1 cellular context compared by ENCODE assay signal in the genomic region with DNA sequence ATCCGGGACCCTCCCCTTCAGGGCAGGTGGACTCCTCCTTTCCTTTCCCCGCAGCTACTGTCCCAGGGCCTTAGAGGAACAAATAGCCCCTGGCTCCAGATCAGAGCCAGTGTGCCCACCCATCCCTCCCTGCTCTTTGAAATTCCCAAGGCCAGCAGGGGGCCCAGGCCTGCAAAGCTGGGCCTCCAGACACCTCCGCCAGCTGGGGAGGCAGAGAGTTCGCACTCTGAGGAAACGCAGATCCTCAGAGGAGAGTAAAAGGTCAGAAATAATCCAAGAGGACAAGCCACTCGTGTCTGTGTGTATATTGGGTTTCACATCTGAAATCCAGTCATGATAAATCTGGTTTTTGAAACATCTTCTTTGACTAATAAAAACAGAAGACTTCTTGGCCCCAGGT.
TF ChIP-seq lines count a peak whose summit lies in the region.

No MANE protein-coding gene starts in this region.

TF ChIP-seq in WTC11, 78 proteins besides CTCF, POLR2A, EP300 and RAD21 (continued from another document):
- TF ChIP-seq, protein P1, sequence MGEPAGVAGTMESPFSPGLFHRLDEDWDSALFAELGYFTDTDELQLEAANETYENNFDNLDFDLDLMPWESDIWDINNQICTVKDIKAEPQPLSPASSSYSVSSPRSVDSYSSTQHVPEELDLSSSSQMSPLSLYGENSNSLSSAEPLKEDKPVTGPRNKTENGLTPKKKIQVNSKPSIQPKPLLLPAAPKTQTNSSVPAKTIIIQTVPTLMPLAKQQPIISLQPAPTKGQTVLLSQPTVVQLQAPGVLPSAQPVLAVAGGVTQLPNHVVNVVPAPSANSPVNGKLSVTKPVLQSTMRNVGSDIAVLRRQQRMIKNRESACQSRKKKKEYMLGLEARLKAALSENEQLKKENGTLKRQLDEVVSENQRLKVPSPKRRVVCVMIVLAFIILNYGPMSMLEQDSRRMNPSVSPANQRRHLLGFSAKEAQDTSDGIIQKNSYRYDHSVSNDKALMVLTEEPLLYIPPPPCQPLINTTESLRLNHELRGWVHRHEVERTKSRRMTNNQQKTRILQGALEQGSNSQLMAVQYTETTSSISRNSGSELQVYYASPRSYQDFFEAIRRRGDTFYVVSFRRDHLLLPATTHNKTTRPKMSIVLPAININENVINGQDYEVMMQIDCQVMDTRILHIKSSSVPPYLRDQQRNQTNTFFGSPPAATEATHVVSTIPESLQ (CRISPR knock-in tag; IDR thresholded peaks at IDR 0.05), result no peak
- no peak for TF ChIP-seq CREB1 (CRISPR knock-in tag; IDR thresholded peaks at IDR 0.05)
- no peak for TF ChIP-seq ZNF396 (CRISPR knock-in tag; IDR thresholded peaks at IDR 0.05; ENCODE audit: borderline replicate concordance)
- TF ChIP-seq, protein P2, sequence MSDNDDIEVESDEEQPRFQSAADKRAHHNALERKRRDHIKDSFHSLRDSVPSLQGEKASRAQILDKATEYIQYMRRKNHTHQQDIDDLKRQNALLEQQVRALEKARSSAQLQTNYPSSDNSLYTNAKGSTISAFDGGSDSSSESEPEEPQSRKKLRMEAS (CRISPR knock-in tag; IDR thresholded peaks at IDR 0.05), result no peak
- no peak for TF ChIP-seq KAT7 (CRISPR knock-in tag; IDR thresholded peaks at IDR 0.05; ENCODE audit: borderline replicate concordance)
- TF ChIP-seq, protein P3, sequence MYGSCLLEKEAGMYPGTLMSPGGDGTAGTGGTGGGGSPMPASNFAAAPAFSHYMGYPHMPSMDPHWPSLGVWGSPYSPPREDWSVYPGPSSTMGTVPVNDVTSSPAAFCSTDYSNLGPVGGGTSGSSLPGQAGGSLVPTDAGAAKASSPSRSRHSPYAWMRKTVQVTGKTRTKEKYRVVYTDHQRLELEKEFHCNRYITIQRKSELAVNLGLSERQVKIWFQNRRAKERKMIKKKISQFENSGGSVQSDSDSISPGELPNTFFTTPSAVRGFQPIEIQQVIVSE (CRISPR knock-in tag; IDR thresholded peaks at IDR 0.05; ENCODE audit: borderline replicate concordance), result no peak
- no peak for TF ChIP-seq TP53 (CRISPR knock-in tag; IDR thresholded peaks at IDR 0.05)
- TF ChIP-seq FOXJ3 (CRISPR knock-in tag; IDR thresholded peaks at IDR 0.05; ENCODE audit: borderline replicate concordance), result no peak
- TF ChIP-seq MYBL2 (CRISPR knock-in tag; IDR thresholded peaks at IDR 0.05), result no peak
- TF ChIP-seq SMAD4 (CRISPR knock-in tag; IDR thresholded peaks at IDR 0.05), result no peak
